In genomic region chr15:29517829-29518228, GRCh38 we compare ENCODE assay signal across 33 cellular contexts.
"Had no signal": no experiment of that assay in that cellular context is flagged by ENCODE, and none has a peak within 500 bp of the region (broad histone marks: within the 10 kb centered on the region; RNA-seq: fewer than 3 reads in every experiment).

No MANE protein-coding gene starts in this region.

- H3K27ac ChIP-seq: KMS-11 had no signal

- H3K4me3 ChIP-seq: MG63 had no signal

- DNase-seq: Karpas-422, Kasumi-1, MG63, MM.1S, MV-4-11, NCI-H1048, NCI-H1092, NCI-H1092 treated with DMSO at 0.1 percent for 48 hours, NCI-H1105, NCI-H1105 treated with DMSO at 0.1 percent for 48 hours, NCI-H1417, NCI-H1417 treated with DMSO at 0.1 percent for 48 hours, NCI-H1436, NCI-H1436 treated with DMSO at 0.1 percent for 48 hours, NCI-H146, NCI-H1694, NCI-H1694 treated with DMSO at 0.1 percent for 48 hours, NCI-H187, NCI-H187 treated with DMSO at 0.1 percent for 48 hours, NCI-H1930, NCI-H2029, NCI-H2029 treated with DMSO at 0.1 percent for 48 hours, NCI-H2081, NCI-H2081 treated with DMSO at 0.1 percent for 48 hours, NCI-H2107, NCI-H2171, NCI-H2171 treated with DMSO at 0.1 percent for 48 hours, NCI-H2227 treated with DMSO at 0.1 percent for 48 hours, NCI-H345, NCI-H446, NCI-H446 treated with DMSO at 0.1 percent for 48 hours, NCI-H510A had no signal

- H3K4me2 ChIP-seq: KMS-11 had no signal

- H3K9ac ChIP-seq: KMS-11 had no signal

- H3K27me3 ChIP-seq: MG63 had no signal

- H3K36me3 ChIP-seq: MG63 had no signal
